Comparison of ENCODE assay signal across 24 cellular contexts in genomic region chr3:141070229-141070628, GRCh38. TPM values are rescaled to one million over a fixed set of nuclear protein-coding genes. Genes with fewer than 3 reads are reported as not detected.
"Had no signal": no experiment of that assay in that cellular context is flagged by ENCODE, and none has a peak within 500 bp of the region (broad histone marks: within the 10 kb centered on the region; RNA-seq: fewer than 3 reads in every experiment).

No MANE protein-coding gene starts in this region.

- H3K9me3 ChIP-seq: esophagus muscularis mucosa, gastroesophageal sphincter, left ventricle myocardium inferior, lower lobe of right lung, psoas muscle, sigmoid colon, thoracic aorta, transverse colon had no signal

- H3K27ac ChIP-seq: dorsolateral prefrontal cortex, epithelial cell of prostate, esophagus muscularis mucosa, gastroesophageal sphincter, left ventricle myocardium inferior, lower lobe of right lung, parathyroid adenoma, psoas muscle, sigmoid colon, skin epidermis, thoracic aorta, transverse colon had no signal

- H3K4me3 ChIP-seq: dorsolateral prefrontal cortex, esophagus muscularis mucosa, gastroesophageal sphincter, left ventricle myocardium inferior, lower lobe of right lung, psoas muscle, sigmoid colon, skin epidermis, thoracic aorta, transverse colon had no signal

- H3K27me3 ChIP-seq: esophagus muscularis mucosa, gastroesophageal sphincter, sigmoid colon, transverse colon had no signal

- H3K4me1 ChIP-seq: esophagus muscularis mucosa, gastroesophageal sphincter, lower lobe of right lung, parathyroid adenoma, psoas muscle, sigmoid colon, transverse colon had no signal

- H3K4me3 Mint-ChIP-seq: immature natural killer cell; memory B cell; stimulated activated naive B cell treated with anti-CD40 and anti-IgM and Interleukin-4, amounts not matched to agents 10 μg/mL and 1 μg/mL and 100 μg/mL, for 72 hours; stimulated activated naive CD8-positive, alpha-beta T cell treated with anti-CD3 and anti-CD28 coated beads, Interleukin-15, amount 100 ng/mL, for 72 hours had no signal

- H2AFZ ChIP-seq: parathyroid adenoma had no signal

- H3K9me3 Mint-ChIP-seq: immature natural killer cell; memory B cell; nephron; stimulated activated naive B cell treated with anti-CD40 and anti-IgM and Interleukin-4, amounts not matched to agents 10 μg/mL and 1 μg/mL and 100 μg/mL, for 72 hours; stimulated activated naive CD8-positive, alpha-beta T cell treated with anti-CD3 and anti-CD28 coated beads, Interleukin-15, amount 100 ng/mL, for 72 hours had no signal

- H3K27me3 Mint-ChIP-seq: stimulated activated naive CD8-positive, alpha-beta T cell treated with anti-CD3 and anti-CD28 coated beads, Interleukin-15, amount 100 ng/mL, for 72 hours had no signal

- H3K4me1 Mint-ChIP-seq: memory B cell; stimulated activated naive B cell treated with anti-CD40 and anti-IgM and Interleukin-4, amounts not matched to agents 10 μg/mL and 1 μg/mL and 100 μg/mL, for 72 hours; stimulated activated naive CD8-positive, alpha-beta T cell treated with anti-CD3 and anti-CD28 coated beads, Interleukin-15, amount 100 ng/mL, for 72 hours had no signal

- H3K27ac Mint-ChIP-seq: immature natural killer cell; memory B cell; stimulated activated naive B cell treated with anti-CD40 and anti-IgM and Interleukin-4, amounts not matched to agents 10 μg/mL and 1 μg/mL and 100 μg/mL, for 72 hours; stimulated activated naive CD8-positive, alpha-beta T cell treated with anti-CD3 and anti-CD28 coated beads, Interleukin-15, amount 100 ng/mL, for 72 hours had no signal

- DNase-seq: cortex of kidney; dorsolateral prefrontal cortex; effector memory CD4-positive, alpha-beta T cell; immature natural killer cell; left ventricle myocardium inferior; midbrain; psoas muscle; stimulated activated CD4-positive, alpha-beta T cell treated with anti-CD3 and anti-CD28 coated beads, Interleukin-2, amount 100 ng/mL, for 24 hours; stimulated activated CD4-positive, alpha-beta T cell treated with anti-CD3 and anti-CD28 coated beads, Interleukin-4, amount 100 ng/mL, for 4 hours; stimulated activated naive B cell treated with anti-CD40 and anti-IgM and Interleukin-4, amounts not matched to agents 10 μg/mL and 1 μg/mL and 100 μg/mL, for 72 hours; stimulated activated naive CD8-positive, alpha-beta T cell treated with anti-CD3 and anti-CD28 coated beads, Interleukin-15, amount 100 ng/mL, for 72 hours; transverse colon had no signal

- H3K36me3 Mint-ChIP-seq: immature natural killer cell; memory B cell; stimulated activated naive B cell treated with anti-CD40 and anti-IgM and Interleukin-4, amounts not matched to agents 10 μg/mL and 1 μg/mL and 100 μg/mL, for 72 hours had no signal

- H3K36me3 ChIP-seq: esophagus muscularis mucosa, gastroesophageal sphincter, left ventricle myocardium inferior, lower lobe of right lung, sigmoid colon, thoracic aorta, transverse colon had no signal

- H3K9ac ChIP-seq: parathyroid adenoma had no signal

- ATAC-seq: gastroesophageal sphincter; lower lobe of right lung; psoas muscle; stimulated activated naive B cell treated with anti-CD40 and anti-IgM and Interleukin-4, amounts not matched to agents 10 μg/mL and 1 μg/mL and 100 μg/mL, for 72 hours; stimulated activated naive CD8-positive, alpha-beta T cell treated with anti-CD3 and anti-CD28 coated beads, Interleukin-15, amount 100 ng/mL, for 72 hours had no signal

RNA-seq across cellular contexts. Expression of gene SPSB4, which starts 19.1 kb away (rescaled TPM):
- total RNA-seq: fibroblast of villous mesenchyme had no signal
- polyA plus RNA-seq: immature natural killer cell, keratinocyte had no signal
